In genomic region chr6:473356-473755, GRCh38 we compare ENCODE assay signal across 14 cellular contexts.
"Had no signal": no experiment of that assay in that cellular context is flagged by ENCODE, and none has a peak within 500 bp of the region (broad histone marks: within the 10 kb centered on the region; RNA-seq: fewer than 3 reads in every experiment).

No MANE protein-coding gene starts in this region.

- H3K9me3 Mint-ChIP-seq: activated naive CD4-positive, alpha-beta T cell treated with anti-CD3 and anti-CD28 coated beads for 36 hours; brain; memory B cell; naive thymus-derived CD8-positive, alpha-beta T cell had no signal

- H3K27me3 Mint-ChIP-seq: brain; naive thymus-derived CD8-positive, alpha-beta T cell had no signal

- H3K4me3 Mint-ChIP-seq: activated naive CD4-positive, alpha-beta T cell treated with anti-CD3 and anti-CD28 coated beads for 36 hours; brain had no signal

- DNase-seq: activated naive CD4-positive, alpha-beta T cell treated with anti-CD3 and anti-CD28 coated beads for 36 hours; central memory CD4-positive, alpha-beta T cell; colonic mucosa; hippocampal formation; left ventricle myocardium inferior; mucosa of descending colon; naive thymus-derived CD8-positive, alpha-beta T cell; pancreas; stimulated activated CD4-positive, alpha-beta T cell treated with anti-CD3 and anti-CD28 coated beads, Interleukin-1b, Interleukin-23, amount 100 ng/mL, for 48 hours; stimulated activated naive CD4-positive, alpha-beta T cell; T-helper 2 cell; transverse colon had no signal

- H3K27ac Mint-ChIP-seq: memory B cell had no signal

- ATAC-seq: naive thymus-derived CD8-positive, alpha-beta T cell; pancreas had no signal

- H3K36me3 Mint-ChIP-seq: brain; memory B cell; naive thymus-derived CD8-positive, alpha-beta T cell had no signal
